Comparison of ENCODE assay signal across 12 cellular contexts in genomic region chr2:170073288-170073687, GRCh38.
DNase-seq lines count a peak whose midpoint lies in the region; ATAC-seq and TF ChIP-seq lines count a peak whose summit lies in the region.
"Had no signal": no experiment of that assay in that cellular context is flagged by ENCODE, and none has a peak within 500 bp of the region (broad histone marks: within the 10 kb centered on the region; RNA-seq: fewer than 3 reads in every experiment).

No MANE protein-coding gene starts in this region.

- intact Hi-C loops in Right ventricle myocardium superior (cut with DNase I) = no loop called here
- intact Hi-C loops in cardiac septum (cut with DNase I) = no loop called here
- intact Hi-C loops in transverse colon (cut with DNase I; ENCODE audit: low total_unique reads) = no loop called here

- H3K27ac ChIP-seq in transverse colon = no peak overlapping the region

- DNase-seq in Right ventricle myocardium superior (peak; percentile 43), cardiac septum (ENCODE audit: low spot score) (no peak), astrocyte of the spinal cord (ENCODE audit: low read depth, low spot score) (peak; percentile 76), iris pigment epithelial cell (ENCODE audit: low read depth) (peak; percentile 94), transverse colon (peak; percentile 16)
- DNase-seq in stimulated activated CD4-positive, alpha-beta T cell treated with anti-CD3 and anti-CD28 coated beads, Interleukin-4, amount 100 ng/mL, for 24 hours = no peak
- DNase-seq: CD8-positive, alpha-beta memory T cell; effector CD4-positive, alpha-beta T cell; naive thymus-derived CD8-positive, alpha-beta T cell; NCI-H748 treated with DMSO at 0.1 percent for 48 hours had no signal

- in situ Hi-C loops in astrocyte of the spinal cord (cut with HindIII; ENCODE audit: low sequenced_read_pairs) = no loop called here
- in situ Hi-C loops in transverse colon (cut with MboI; ENCODE audit: low pct_ligation_motif_present in 1 of 4, low pct_unique_long_range_greater_than_20kb in 1 of 4, low sequenced_read_pairs in 3 of 4) = no loop called here

- no peaks in the 10 kb centered on the region for H3K27me3 ChIP-seq in transverse colon

- no peaks in the 10 kb centered on the region for H3K9me3 ChIP-seq in transverse colon

- peaks cover 0 to 23% (median 0%) of the 10 kb centered on the region in 4 donors for H3K36me3 ChIP-seq in transverse colon

- no peak for TF ChIP-seq EP300 in transverse colon (IDR thresholded peaks at IDR 0.05; ENCODE audit: low read depth)

- peak; percentile 74 for ATAC-seq in Right ventricle myocardium superior (ENCODE audit: poor library complexity)
- no peak for ATAC-seq in GM21529 (IDR thresholded peaks at IDR 0.05; ENCODE audit: unreplicated experiment)
- ATAC-seq in GM18868 (IDR thresholded peaks at IDR 0.05; ENCODE audit: unreplicated experiment) = no peak
- ATAC-seq: naive thymus-derived CD8-positive, alpha-beta T cell had no signal

- WGBS in transverse colon (ENCODE audit: low coverage in 1 of 2), 2 donors = 19 to 20% methylated on average over 2 of the region's 2 CpGs

- no peak for TF ChIP-seq POLR2A in transverse colon (IDR thresholded peaks at IDR 0.05)

- H3K4me3 ChIP-seq in astrocyte of the spinal cord (ENCODE audit: low read depth, low read length) = no peak overlapping the region
- H3K4me3 ChIP-seq in transverse colon = no peak overlapping the region

- TF ChIP-seq CTCF in astrocyte of the spinal cord (IDR thresholded peaks at IDR 0.05; ENCODE audit: low read depth, low read length) (no peak), transverse colon (IDR thresholded peaks at IDR 0.05) (no peak)

- peaks cover 0 to 5% (median 0%) of the 10 kb centered on the region in 4 donors for H3K4me1 ChIP-seq in transverse colon

Comparison
In these comparisons a context has a peak if more than half of its experiments do, and no peak if none do; other contexts are left out.
1. DNase-seq: peak in Right ventricle myocardium superior (single experiment), astrocyte of the spinal cord (single experiment), iris pigment epithelial cell (single experiment) and transverse colon (single experiment); none in cardiac septum (single experiment) and stimulated activated CD4-positive, alpha-beta T cell treated with anti-CD3 and anti-CD28 coated beads, Interleukin-4, amount 100 ng/mL, for 24 hours (single experiment).